In the genomic region with DNA sequence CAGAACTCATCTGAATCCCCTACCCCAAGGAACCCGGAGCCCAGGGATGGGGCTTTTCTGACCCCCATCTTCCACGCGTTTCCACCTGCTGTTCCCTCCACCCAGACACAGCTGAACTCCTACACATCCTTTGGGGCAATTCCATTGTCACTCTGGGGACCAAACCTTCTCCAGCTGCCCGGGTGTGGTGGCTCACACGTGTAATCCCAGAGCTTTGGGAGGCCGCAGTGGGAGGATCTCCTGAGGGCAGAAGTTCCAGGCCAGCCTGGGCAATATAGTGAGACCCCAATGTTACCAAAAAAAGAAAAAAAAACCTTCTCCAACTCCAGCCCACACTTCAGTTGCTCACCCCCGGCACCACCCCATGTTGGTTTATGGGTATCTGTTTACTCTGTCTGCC, we compare ENCODE assay signal across 19 cellular contexts. TPM values are rescaled to one million over a fixed set of nuclear protein-coding genes. Genes with fewer than 3 reads are reported as not detected.
DNase-seq lines count a peak whose midpoint lies in the region; ATAC-seq, FAIRE-seq and TF ChIP-seq lines count a peak whose summit lies in the region.
"Had no signal": no experiment of that assay in that cellular context is flagged by ENCODE, and none has a peak within 500 bp of the region (broad histone marks: within the 10 kb centered on the region; RNA-seq: fewer than 3 reads in every experiment).

No MANE protein-coding gene starts in this region.

- H3K27ac ChIP-seq in BLaER1 (no peak overlapping the region), HEK293 (ENCODE audit: extremely low read depth, low read depth, low read length) (no peak overlapping the region), K562 (ENCODE audit: extremely low read depth, low read depth, low read length) (no peak overlapping the region)
- H3K27ac ChIP-seq: PC-9 had no signal

- no TSS peak for BruUV-seq in K562 (replicated peaks; lab: Mats Ljungman, UMichigan)

- H2AFZ ChIP-seq in K562 (ENCODE audit: low read depth, low read length) = no peak overlapping the region
- H2AFZ ChIP-seq: PC-9 had no signal

- peaks cover 25% of the 10 kb centered on the region for H3K27me3 Mint-ChIP-seq in nephron progenitor cell (ENCODE audit: low read depth, poor library complexity)

- H3K27me3 ChIP-seq in BLaER1 (peaks cover 14% of the 10 kb centered on the region), K562 (ENCODE audit: control insufficient read depth in 2 of 2, insufficient read depth in 2 of 2, low read length in 2 of 2) (peaks cover 32 to 71% of the 10 kb centered on the region in 2 experiments)

- in situ Hi-C loops in K562 (cut with MboI) = loop anchor here (10.0 kb wide), 1 partner anchor 438 kb away; no protein-coding TSS in a partner anchor

- no peaks in the 10 kb centered on the region for H3K9me3 Mint-ChIP-seq in nephron progenitor cell

- H3K36me3 ChIP-seq in BLaER1 = no peaks in the 10 kb centered on the region
- H3K36me3 ChIP-seq in HEK293 (ENCODE audit: control insufficient read depth in 2 of 2, insufficient read depth in 1 of 2, low read length in 2 of 2) = no peaks in the 10 kb centered on the region
- H3K36me3 ChIP-seq in K562 (ENCODE audit: control insufficient read depth, insufficient read depth, low read length) = no peaks in the 10 kb centered on the region

- TF ChIP-seq CTCF in HEK293 (tag by site-specific recombination; IDR thresholded peaks at IDR 0.05) (no peak), K562 (IDR thresholded peaks at IDR 0.05 in 2 of 3, conservative IDR thresholded peaks at IDR 0.05 in 1 of 3; ENCODE audit: insufficient read depth in 2 of 3, low read depth in 1 of 3, low read length in 3 of 3) (no peak), nephron progenitor cell (IDR thresholded peaks at IDR 0.05) (no peak)

- H3K4me2 ChIP-seq in BLaER1 = peak overlapping the region; percentile 0; the same call in 1 of the 2 replicates
- H3K4me2 ChIP-seq in K562 (ENCODE audit: insufficient read depth, low read length) = no peak overlapping the region
- H3K4me2 ChIP-seq: PC-9 had no signal

- 3% methylated on average over 6 of the region's 7 CpGs for WGBS in K562 (ENCODE audit: insufficient coverage, low coverage, missing lambda C conversion rate)

- H3K36me3 Mint-ChIP-seq in nephron progenitor cell (ENCODE audit: low read depth) = peaks cover 5% of the 10 kb centered on the region
- H3K36me3 Mint-ChIP-seq: CD14-positive monocyte had no signal

- ATAC-seq in K562 (no peak), HG03378 (IDR thresholded peaks at IDR 0.05; ENCODE audit: unreplicated experiment) (no peak)

- no peaks in the 10 kb centered on the region for H3K9me1 ChIP-seq in K562 (ENCODE audit: control insufficient read depth, insufficient read depth, low read length)

- H3K4me1 ChIP-seq in BLaER1 (peaks cover 18% of the 10 kb centered on the region), HEK293 (ENCODE audit: control insufficient read depth, insufficient read depth, low read length) (peaks cover 8% of the 10 kb centered on the region), K562 (replicated peaks in 1 of 2; ENCODE audit: control insufficient read depth in 2 of 2, insufficient read depth in 2 of 2, low read length in 2 of 2) (no peaks in the 10 kb centered on the region)

- no peak for TF ChIP-seq POLR2A in K562 (conservative IDR thresholded peaks at IDR 0.05)

- no peak for TF ChIP-seq RAD21 in K562 (CRISPR knock-in tag; conservative IDR thresholded peaks at IDR 0.05 in 1 of 2, IDR thresholded peaks at IDR 0.05 in 1 of 2)

- peak overlapping the region; percentile 53 for H3K4me3 Mint-ChIP-seq in nephron progenitor cell

- DNase-seq in K562 (ENCODE audit: extremely low read depth in 1 of 4, low spot score in 3 of 4) (no peak), nephron progenitor cell (no peak), NCI-H1417 treated with DMSO at 0.1 percent for 48 hours (lab: John Stamatoyannopoulos, UW) (no peak), T-helper 2 cell (no peak)
- DNase-seq: COR-L47, GF-D8, GOT3, MM.1S, NCI-H1092 treated with DMSO at 0.1 percent for 48 hours, NCI-H1694, NCI-H526 treated with DMSO at 0.1 percent for 48 hours, PC-9, SHP77 had no signal

- H3K9ac ChIP-seq in BLaER1 (no peak overlapping the region), K562 (ENCODE audit: insufficient read depth in 1 of 2, low read depth in 2 of 2, low read length in 2 of 2) (no peak overlapping the region)

- no peak for FAIRE-seq in K562 (lab: Jason Lieb, UNC)
- FAIRE-seq: GM12891, GM18507 had no signal

- intact Hi-C loops in K562 (cut with micrococcal nuclease) = no loop called here

- TF ChIP-seq EP300 in K562 (IDR thresholded peaks at IDR 0.05; ENCODE audit: low read length) = no peak

- H3K9me3 ChIP-seq in BLaER1 (no peaks in the 10 kb centered on the region), HEK293 (ENCODE audit: control insufficient read depth, insufficient read depth, low read depth, low read length) (no peaks in the 10 kb centered on the region), K562 (replicated peaks; ENCODE audit: control insufficient read depth, insufficient read depth, low read depth, low read length) (no peaks in the 10 kb centered on the region)

- POLR2A ChIA-PET in HEK293 (lab: Yijun Ruan, JAX) (no interaction called here), K562 (lab: Yijun Ruan, JAX) (interaction anchor here (0.5 kb wide), 1 partner anchor 32 kb away, joined by 3 read pairs; no protein-coding TSS in a partner anchor)

- H3K4me3 ChIP-seq in BLaER1 (no peak overlapping the region), HEK293 (ENCODE audit: low read depth, low read length) (no peak overlapping the region), K562 (no peak overlapping the region)
- H3K4me3 ChIP-seq: PC-9 had no signal

- peaks cover 15% of the 10 kb centered on the region; the same call in 1 of the 2 replicates for H4K20me1 ChIP-seq in BLaER1
- peaks cover 10% of the 10 kb centered on the region; the same call in 1 of the 2 replicates for H4K20me1 ChIP-seq in K562 (replicated peaks; ENCODE audit: control insufficient read depth, insufficient read depth, low read length)

- H3K27ac Mint-ChIP-seq in nephron progenitor cell = no peak overlapping the region

- H3K4me1 Mint-ChIP-seq in nephron progenitor cell = peaks cover 79% of the 10 kb centered on the region

- CTCF ChIA-PET in HEK293 (lab: Yijun Ruan, JAX) (interaction anchor here (0.7 to 0.8 kb wide), 2 partner anchors 68 to 119 kb away, joined by 3 to 4 read pairs; no protein-coding TSS in a partner anchor), K562 (lab: Yijun Ruan, JAX; ENCODE audit: low intra/inter-chr PET ratio) (no interaction called here)

- no peaks in the 10 kb centered on the region for H3K79me2 ChIP-seq in K562 (ENCODE audit: control insufficient read depth, insufficient read depth, low read length)

TF ChIP-seq in HEK293, 187 proteins besides CTCF, POLR2A, EP300 and RAD21:
- TF ChIP-seq SCRT2 (tag by site-specific recombination; IDR thresholded peaks at IDR 0.05) = no peak
- TF ChIP-seq FEZF1 (tag by site-specific recombination; IDR thresholded peaks at IDR 0.05) = no peak
- peak; percentile 81 for TF ChIP-seq ZNF121 (tag by site-specific recombination; IDR thresholded peaks at IDR 0.05)
- no peak for TF ChIP-seq KLF9 (tag by site-specific recombination; IDR thresholded peaks at IDR 0.05; ENCODE audit: low read depth)
- no peak for TF ChIP-seq ZNF169 (tag by site-specific recombination; IDR thresholded peaks at IDR 0.05)
- peak; percentile 79 for TF ChIP-seq ZFP3 (tag by site-specific recombination; IDR thresholded peaks at IDR 0.05; ENCODE audit: low read depth)
- no peak for TF ChIP-seq ZNF274 (IDR thresholded peaks at IDR 0.05; ENCODE audit: low read length)
- TF ChIP-seq ZNF274 (tag by site-specific recombination; IDR thresholded peaks at IDR 0.05; ENCODE audit: borderline replicate concordance) = no peak
- TF ChIP-seq SETDB1 (IDR thresholded peaks at IDR 0.05; ENCODE audit: insufficient read length, low read length) = no peak
- TF ChIP-seq ZNF214 (tag by site-specific recombination; IDR thresholded peaks at IDR 0.05; ENCODE audit: borderline replicate concordance) = no peak
TF ChIP-seq in HEK293: peak in this region for 2.

TF ChIP-seq in K562, 482 proteins besides CTCF, POLR2A, EP300 and RAD21 (continues in another document):
- TF ChIP-seq, protein P1, sequence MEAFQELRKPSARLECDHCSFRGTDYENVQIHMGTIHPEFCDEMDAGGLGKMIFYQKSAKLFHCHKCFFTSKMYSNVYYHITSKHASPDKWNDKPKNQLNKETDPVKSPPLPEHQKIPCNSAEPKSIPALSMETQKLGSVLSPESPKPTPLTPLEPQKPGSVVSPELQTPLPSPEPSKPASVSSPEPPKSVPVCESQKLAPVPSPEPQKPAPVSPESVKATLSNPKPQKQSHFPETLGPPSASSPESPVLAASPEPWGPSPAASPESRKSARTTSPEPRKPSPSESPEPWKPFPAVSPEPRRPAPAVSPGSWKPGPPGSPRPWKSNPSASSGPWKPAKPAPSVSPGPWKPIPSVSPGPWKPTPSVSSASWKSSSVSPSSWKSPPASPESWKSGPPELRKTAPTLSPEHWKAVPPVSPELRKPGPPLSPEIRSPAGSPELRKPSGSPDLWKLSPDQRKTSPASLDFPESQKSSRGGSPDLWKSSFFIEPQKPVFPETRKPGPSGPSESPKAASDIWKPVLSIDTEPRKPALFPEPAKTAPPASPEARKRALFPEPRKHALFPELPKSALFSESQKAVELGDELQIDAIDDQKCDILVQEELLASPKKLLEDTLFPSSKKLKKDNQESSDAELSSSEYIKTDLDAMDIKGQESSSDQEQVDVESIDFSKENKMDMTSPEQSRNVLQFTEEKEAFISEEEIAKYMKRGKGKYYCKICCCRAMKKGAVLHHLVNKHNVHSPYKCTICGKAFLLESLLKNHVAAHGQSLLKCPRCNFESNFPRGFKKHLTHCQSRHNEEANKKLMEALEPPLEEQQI (IDR thresholded peaks at IDR 0.05) = no peak
- TF ChIP-seq RBFOX2 (IDR thresholded peaks at IDR 0.05; ENCODE audit: low read depth, low read length) = no peak

RNA-seq across cellular contexts. Expression of gene EPB41L4B, which starts 8.1 kb away (rescaled TPM):
- total RNA-seq in K562 (2011; cell fraction: chromatin; rRNA removed; ENCODE audit: low replicate concordance) = 0.30 and 0.56 TPM in 2 replicates
- 0.26 and 0.33 TPM in 2 replicates for total RNA-seq in K562 (2011; cell fraction: nucleolus; rRNA removed)
- 0.29 and 1.1 TPM in 2 replicates for total RNA-seq in K562 (2011; cell fraction: nucleoplasm; rRNA removed)
- total RNA-seq in K562 (2014; rRNA removed) (0.04 and 0.09 TPM in 2 replicates), K562 (2014; rRNA removed; fragmentation: Illumina TruSeq; extraction: Trizol) (0.29 and 0.32 TPM in 2 replicates), K562 (2015; rRNA removed; fragmentation: Illumina TruSeq; extraction: Trizol) (0.08 and 0.11 TPM in 2 replicates), K562 (2021) (0.38 and 0.63 TPM in 2 replicates)
- polyA plus RNA-seq in K562 (2011; rRNA removed) (0.22 and 0.38 TPM in 2 replicates), K562 (2014; fragmentation: Illumina TruSeq; extraction: Trizol) (0.24 and 0.30 TPM in 2 replicates), K562 (2014; fragmentation: Nextera tagmentation; extraction: Ambion mirVana) (under 1 TPM; 0.13 to 0.21 TPM), K562 (2014; rRNA removed) (0.21 and 0.28 TPM in 2 replicates)
- polyA plus RNA-seq in K562 (2011; cell fraction: cytosol; rRNA removed) = 0.13 TPM in 2 replicates
- polyA plus RNA-seq in K562 (2011; cell fraction: nucleus; rRNA removed) = 0.38 and 0.53 TPM in 2 replicates
- polyA plus RNA-seq in K562 (2012) = 0.08 and 0.12 TPM in 2 replicates
- polyA minus RNA-seq in K562 (2011; rRNA and poly(A)+ RNA removed) = 0.27 and 0.60 TPM in 2 replicates
- polyA minus RNA-seq in K562 (2011; cell fraction: cytosol; rRNA and poly(A)+ RNA removed) = 0.46 TPM in 1 of 2 replicates, not detected in the other
- 0.13 and 0.22 TPM in 2 replicates for polyA minus RNA-seq in K562 (2011; cell fraction: nucleus; rRNA and poly(A)+ RNA removed)
- polyA plus RNA-seq: CD14-positive monocyte had no signal
